ENCODE assay signal across 8 cellular contexts in genomic region chrX:69503835-69504625, GRCh38. TPM values are rescaled to one million over a fixed set of nuclear protein-coding genes. Genes with fewer than 3 reads are reported as not detected.
DNase-seq lines count a peak whose midpoint lies in the region; ATAC-seq, FAIRE-seq and TF ChIP-seq lines count a peak whose summit lies in the region.

TSS of gene NALF2 (plus strand) at chrX:69504326. CDS start at chrX:69505283, 957 bp downstream.

- H3K27me3 ChIP-seq in HUES48 (ENCODE audit: control insufficient read depth, insufficient read depth, low read length) (peaks cover 17% of the 10 kb centered on the region), keratinocyte (ENCODE audit: control insufficient read depth, extremely low read depth, insufficient read depth, low read length) (peaks cover 5% of the 10 kb centered on the region)

- dilution Hi-C loops in keratinocyte (cut with MboI; ENCODE audit: extremely low pct_ligation_motif_present, low sequenced_read_pairs): no loop called here

- H3K27me3 Mint-ChIP-seq in central memory CD8-positive, alpha-beta T cell: peaks cover 23% of the 10 kb centered on the region

- peaks cover 2% of the 10 kb centered on the region for H3K36me3 Mint-ChIP-seq in central memory CD8-positive, alpha-beta T cell (ENCODE audit: insufficient read depth)

- no peaks in the 10 kb centered on the region for H3K9me1 ChIP-seq in keratinocyte (ENCODE audit: control insufficient read depth, extremely low read depth, insufficient read depth, low read length)

- H3K4me3 ChIP-seq in HUES48 (ENCODE audit: low read depth, low read length) (peak within 1 kb of the TSS; percentile 73), keratinocyte (ENCODE audit: control insufficient read depth in 2 of 3, extremely low read depth in 1 of 3, insufficient read depth in 2 of 3, low read depth in 1 of 3, low read length in 3 of 3) (peak within 1 kb of the TSS; percentile 55 to 59 (median 57))

- no peak for FAIRE-seq in keratinocyte (lab: Jason Lieb, UNC)

- DNase-seq in COR-L47 (lab: John Stamatoyannopoulos, UW): peak; percentile 36
- peak; percentile 66 for DNase-seq in RPMI8226
- no peak for DNase-seq in central memory CD8-positive, alpha-beta T cell (ENCODE audit: low spot score in 2 of 2)
- DNase-seq in keratinocyte (ENCODE audit: low read depth, low spot score): no peak
- peak; percentile 25 for DNase-seq in stimulated activated CD4-positive, alpha-beta T cell treated with anti-CD3 and anti-CD28 coated beads, Interleukin-12 subunit alpha, Interleukin-12 subunit beta, amount 100 ng/mL, for 4 hours
- no peak for DNase-seq in MV-4-11 (lab: John Stamatoyannopoulos, UW)

- H3K79me2 ChIP-seq in keratinocyte (ENCODE audit: control insufficient read depth, insufficient read depth, low read length): peaks cover 2% of the 10 kb centered on the region

- H3K4me1 ChIP-seq in HUES48 (ENCODE audit: control insufficient read depth, insufficient read depth, low read length) (no peaks in the 10 kb centered on the region), keratinocyte (ENCODE audit: control insufficient read depth, extremely low read depth, insufficient read depth, low read length) (peaks cover 14% of the 10 kb centered on the region)

- peaks cover 4% of the 10 kb centered on the region for H4K20me1 ChIP-seq in keratinocyte (ENCODE audit: control insufficient read depth, extremely low read depth, insufficient read depth, low read length)

- H3K27ac Mint-ChIP-seq in central memory CD8-positive, alpha-beta T cell (ENCODE audit: low read depth): no peak within 1 kb of the TSS

- peak within 1 kb of the TSS; percentile 56 for H3K4me2 ChIP-seq in keratinocyte (ENCODE audit: control insufficient read depth, extremely low read depth, insufficient read depth, low read depth, low read length)

- no peaks in the 10 kb centered on the region; the same call in 1 of the 2 replicates for H3K36me3 ChIP-seq in HUES48 (ENCODE audit: control insufficient read depth, insufficient read depth, low read length)
- H3K36me3 ChIP-seq in keratinocyte (ENCODE audit: control insufficient read depth in 2 of 2, extremely low read depth in 1 of 2, insufficient read depth in 2 of 2, low read length in 2 of 2): no peaks in the 10 kb centered on the region

- no peak for ATAC-seq in central memory CD8-positive, alpha-beta T cell (replicated peaks; ENCODE audit: extremely low read depth, poor library complexity, severe bottlenecking)
- no peak for ATAC-seq in HG03571 (IDR thresholded peaks at IDR 0.05; ENCODE audit: unreplicated experiment)

- H3K27ac ChIP-seq in HUES48 (ENCODE audit: low read depth, low read length) (peak within 1 kb of the TSS; percentile 66), keratinocyte (ENCODE audit: control insufficient read depth, insufficient read depth, low read length) (peak within 1 kb of the TSS; percentile 67)

- H3K9ac ChIP-seq in HUES48 (ENCODE audit: low read depth, low read length) (peak within 1 kb of the TSS; percentile 43; the same call in 1 of the 2 replicates), keratinocyte (ENCODE audit: control insufficient read depth, extremely low read depth, insufficient read depth, low read length) (peak within 1 kb of the TSS; percentile 37)

- no peaks in the 10 kb centered on the region for H3K4me1 Mint-ChIP-seq in central memory CD8-positive, alpha-beta T cell

- H3K9me3 ChIP-seq in HUES48 (ENCODE audit: control insufficient read depth, insufficient read depth, low read length) (peaks cover 37% of the 10 kb centered on the region), keratinocyte (ENCODE audit: control insufficient read depth, low read depth, low read length) (no peaks in the 10 kb centered on the region)

- H3K9me3 Mint-ChIP-seq in central memory CD8-positive, alpha-beta T cell: no peaks in the 10 kb centered on the region

- TF ChIP-seq CTCF in keratinocyte (optimal IDR thresholded peaks at IDR 0.05 in 1 of 3, IDR thresholded peaks at IDR 0.05 in 1 of 3, conservative IDR thresholded peaks at IDR 0.05 in 1 of 3; ENCODE audit: extremely low read depth in 1 of 3, insufficient read depth in 2 of 3, low read length in 3 of 3): no peak

- peak within 1 kb of the TSS; percentile 53 for H2AFZ ChIP-seq in keratinocyte (ENCODE audit: control insufficient read depth, low read length)

- peak within 1 kb of the TSS; percentile 41 for H3K4me3 Mint-ChIP-seq in central memory CD8-positive, alpha-beta T cell

RNA-seq across cellular contexts. Expression of gene NALF2, which starts in this region (rescaled TPM):
- 2.5 to 3.0 TPM (median 2.9 TPM) in 3 replicates for polyA plus RNA-seq in keratinocyte
- polyA plus RNA-seq in keratinocyte (2011; ENCODE audit: low read depth): 1.5 TPM
- 3.5 and 4.0 TPM in 2 replicates for polyA plus RNA-seq in keratinocyte (2011; cell fraction: cytosol; rRNA removed)
- polyA plus RNA-seq in keratinocyte (2011; cell fraction: nucleus; rRNA removed): 4.9 and 5.5 TPM in 2 replicates
- 4.3 and 5.5 TPM in 2 replicates for polyA plus RNA-seq in keratinocyte (2012; ENCODE audit: low replicate concordance)
- 2.5 to 4.5 TPM (median 2.7 TPM) in 3 replicates for polyA minus RNA-seq in keratinocyte
- 2.5 TPM for polyA minus RNA-seq in keratinocyte (2011; cell fraction: cytosol; rRNA and poly(A)+ RNA removed)
- 2.0 and 3.4 TPM in 2 replicates for polyA minus RNA-seq in keratinocyte (2011; cell fraction: nucleus; rRNA and poly(A)+ RNA removed)

Comparison
In these comparisons a context has a peak if more than half of its experiments do, and no peak if none do; other contexts are left out.
1. DNase-seq: peak in COR-L47 (single experiment), RPMI8226 (single experiment) and stimulated activated CD4-positive, alpha-beta T cell treated with anti-CD3 and anti-CD28 coated beads, Interleukin-12 subunit alpha, Interleukin-12 subunit beta, amount 100 ng/mL, for 4 hours (single experiment); none in central memory CD8-positive, alpha-beta T cell (0 of 2), keratinocyte (single experiment) and MV-4-11 (single experiment).